ENCODE assay signal across 17 cellular contexts in genomic region chr2:138964413-138964812, GRCh38.
"Had no signal": no experiment of that assay in that cellular context is flagged by ENCODE, and none has a peak within 500 bp of the region (broad histone marks: within the 10 kb centered on the region; RNA-seq: fewer than 3 reads in every experiment).

No MANE protein-coding gene starts in this region.

- ATAC-seq: activated T-helper 17 cell treated with anti-CD3 and anti-CD28 coated beads, Interleukin-2, amount 50 U/mL, for 72 hours; left colon; naive thymus-derived CD4-positive, alpha-beta T cell; stimulated activated naive CD8-positive, alpha-beta T cell treated with anti-CD3 and anti-CD28 coated beads, Interleukin-15, amount 100 ng/mL, for 72 hours had no signal

- H3K4me1 Mint-ChIP-seq: activated B cell treated with CpG ODN at 0.5 μM for 24 hours; activated CD4-positive, alpha-beta T cell treated with anti-CD3 and anti-CD28 coated beads, Interleukin-2, amount 10 ng/mL, durations not matched to agents 7 days and 5 days; activated T-helper 17 cell treated with anti-CD3 and anti-CD28 coated beads, Interleukin-2, amount 50 U/mL, for 72 hours; central memory CD8-positive, alpha-beta T cell; naive thymus-derived CD4-positive, alpha-beta T cell; stimulated activated naive CD8-positive, alpha-beta T cell treated with anti-CD3 and anti-CD28 coated beads, Interleukin-15, amount 100 ng/mL, for 72 hours had no signal

- H3K9me3 Mint-ChIP-seq: activated B cell treated with CpG ODN at 0.5 μM for 24 hours had no signal

- H3K27me3 ChIP-seq: testis had no signal

- H3K27me3 Mint-ChIP-seq: activated B cell treated with CpG ODN at 0.5 μM for 24 hours; activated CD4-positive, alpha-beta T cell treated with anti-CD3 and anti-CD28 coated beads, Interleukin-2, amount 10 ng/mL, durations not matched to agents 7 days and 5 days; activated T-helper 17 cell treated with anti-CD3 and anti-CD28 coated beads, Interleukin-2, amount 50 U/mL, for 72 hours; central memory CD8-positive, alpha-beta T cell; naive thymus-derived CD4-positive, alpha-beta T cell; stimulated activated naive CD8-positive, alpha-beta T cell treated with anti-CD3 and anti-CD28 coated beads, Interleukin-15, amount 100 ng/mL, for 72 hours had no signal

- H3K9me3 ChIP-seq: testis had no signal

- H3K36me3 Mint-ChIP-seq: naive thymus-derived CD4-positive, alpha-beta T cell had no signal

- H3K4me3 Mint-ChIP-seq: activated B cell treated with CpG ODN at 0.5 μM for 24 hours; activated CD4-positive, alpha-beta T cell treated with anti-CD3 and anti-CD28 coated beads, Interleukin-2, amount 10 ng/mL, durations not matched to agents 7 days and 5 days; activated naive CD4-positive, alpha-beta T cell treated with anti-CD3 and anti-CD28 coated beads for 36 hours; activated T-helper 17 cell treated with anti-CD3 and anti-CD28 coated beads, Interleukin-2, amount 50 U/mL, for 72 hours; central memory CD8-positive, alpha-beta T cell; naive thymus-derived CD4-positive, alpha-beta T cell; stimulated activated naive CD8-positive, alpha-beta T cell treated with anti-CD3 and anti-CD28 coated beads, Interleukin-15, amount 100 ng/mL, for 72 hours had no signal

- H3K79me2 ChIP-seq: parathyroid adenoma had no signal

- H2AFZ ChIP-seq: parathyroid adenoma had no signal

- H3K27ac ChIP-seq: epithelial cell of prostate, parathyroid adenoma, testis had no signal

- DNase-seq: activated B cell treated with CpG ODN at 0.5 μM for 24 hours; activated CD4-positive, alpha-beta T cell treated with anti-CD3 and anti-CD28 coated beads, Interleukin-2, amount 10 ng/mL, durations not matched to agents 7 days and 5 days; activated naive CD4-positive, alpha-beta T cell treated with anti-CD3 and anti-CD28 coated beads for 36 hours; activated T-cell treated with anti-CD3 and anti-CD28 coated beads for 4 hours; cortex of kidney; effector memory CD4-positive, alpha-beta T cell; hypothalamus; left colon; naive thymus-derived CD4-positive, alpha-beta T cell; stimulated activated CD4-positive, alpha-beta T cell treated with anti-CD3 and anti-CD28 coated beads, Interleukin-15, amount 100 ng/mL, for 24 hours; stimulated activated CD4-positive, alpha-beta T cell treated with anti-CD3 and anti-CD28 coated beads, Interleukin-4, amount 100 ng/mL, for 24 hours; stimulated activated naive CD8-positive, alpha-beta T cell treated with anti-CD3 and anti-CD28 coated beads, Interleukin-15, amount 100 ng/mL, for 72 hours; testis had no signal

- H3K4me1 ChIP-seq: parathyroid adenoma, testis had no signal

- H3K27ac Mint-ChIP-seq: activated B cell treated with CpG ODN at 0.5 μM for 24 hours; activated CD4-positive, alpha-beta T cell treated with anti-CD3 and anti-CD28 coated beads, Interleukin-2, amount 10 ng/mL, durations not matched to agents 7 days and 5 days; activated naive CD4-positive, alpha-beta T cell treated with anti-CD3 and anti-CD28 coated beads for 36 hours; activated T-helper 17 cell treated with anti-CD3 and anti-CD28 coated beads, Interleukin-2, amount 50 U/mL, for 72 hours; naive thymus-derived CD4-positive, alpha-beta T cell; stimulated activated naive CD8-positive, alpha-beta T cell treated with anti-CD3 and anti-CD28 coated beads, Interleukin-15, amount 100 ng/mL, for 72 hours had no signal

- H3K9ac ChIP-seq: parathyroid adenoma had no signal

- H3K4me3 ChIP-seq: testis had no signal
